In genomic region chr20:10034717-10035571, GRCh38 we compare ENCODE assay signal across 8 cellular contexts. TPM values are rescaled to one million over a fixed set of nuclear protein-coding genes. Genes with fewer than 3 reads are reported as not detected.
A peak's percentile ranks its signal among the peaks of the same experiment; 100 is the strongest.
DNase-seq lines count a peak whose midpoint lies in the region; ATAC-seq and TF ChIP-seq lines count a peak whose summit lies in the region.

ANKEF1 (plus strand) TSS chr20:10034987; CDS start chr20:10038302, 3,315 bp downstream.

- no peaks in the 10 kb centered on the region for H3K9me3 ChIP-seq in sigmoid colon
- no peaks in the 10 kb centered on the region for H3K9me3 ChIP-seq in SJCRH30 (replicated peaks)

- ATAC-seq in HG02852 (IDR thresholded peaks at IDR 0.05; ENCODE audit: unreplicated experiment), result peak; percentile 95

- intact Hi-C loops in sigmoid colon (cut with DNase I), result no loop called here

- H3K27me3 ChIP-seq in sigmoid colon (no peaks in the 10 kb centered on the region), SJCRH30 (peaks cover 5% of the 10 kb centered on the region; the same call in 1 of the 2 replicates)

- H3K27ac ChIP-seq in sigmoid colon (peak within 1 kb of the TSS in 2 of 4 donors; percentile 47 to 48), SJCRH30 (no peak within 1 kb of the TSS)

- peaks cover 0 to 12% (median 3%) of the 10 kb centered on the region in 4 donors for H3K4me1 ChIP-seq in sigmoid colon
- H3K4me1 ChIP-seq in SJCRH30, result no peaks in the 10 kb centered on the region

- no peak for TF ChIP-seq EP300 in sigmoid colon (IDR thresholded peaks at IDR 0.05)

- DNase-seq in GM13977 (ENCODE audit: low spot score) (peak; percentile 84), NCI-H1436 (lab: John Stamatoyannopoulos, UW) (peak; percentile 89), T-helper 22 cell (ENCODE audit: low read depth) (peak; percentile 70), astrocyte of the spinal cord (ENCODE audit: low read depth, low spot score) (peak; percentile 60), iPS DF 4.7 (ENCODE audit: extremely low read depth, low spot score) (peak; percentile 19), sigmoid colon (peak; percentile 74), SJCRH30 (no peak)

- no peak for TF ChIP-seq POLR2A in sigmoid colon (IDR thresholded peaks at IDR 0.05)

- 1 to 3% methylated on average over 65 of the region's 65 CpGs for WGBS in sigmoid colon, 2 donors

- peak within 1 kb of the TSS; percentile 57 for H3K4me3 ChIP-seq in astrocyte of the spinal cord (ENCODE audit: low read depth, low read length)
- H3K4me3 ChIP-seq in sigmoid colon, result peak within 1 kb of the TSS; percentile 40 to 65 (median 59)
- H3K4me3 ChIP-seq in SJCRH30, result no peak within 1 kb of the TSS

- H3K36me3 ChIP-seq in sigmoid colon (no peaks in the 10 kb centered on the region), SJCRH30 (no peaks in the 10 kb centered on the region)

- no peak for TF ChIP-seq CTCF in GM13977 (IDR thresholded peaks at IDR 0.05; ENCODE audit: extremely low read depth, insufficient read depth, missing control alignments)
- TF ChIP-seq CTCF in astrocyte of the spinal cord (IDR thresholded peaks at IDR 0.05; ENCODE audit: low read depth, low read length), result no peak
- no peak for TF ChIP-seq CTCF in sigmoid colon (IDR thresholded peaks at IDR 0.05)

- in situ Hi-C loops in GM13977 (cut with MboI; ENCODE audit: low pct_unique_long_range_greater_than_20kb, low sequenced_read_pairs, unreplicated experiment) (no loop called here), astrocyte of the spinal cord (cut with HindIII; ENCODE audit: low sequenced_read_pairs) (no loop called here)

RNA-seq across cellular contexts. Expression of gene ANKEF1, which starts in this region (rescaled TPM):
- 1 to 10 TPM in 1 of 4 donors, under 1 TPM in 3; 0.16 to 1.1 (median 0.38) TPM for total RNA-seq in sigmoid colon
- polyA plus RNA-seq in sigmoid colon, result 1 to 10 TPM; 1.8 to 2.4 (median 1.8) TPM
- not detected in 2 replicates for total RNA-seq in SJCRH30 (2014; rRNA removed; shearing (Covaris generic))

Comparison
In these comparisons a context has a peak if more than half of its experiments do, and no peak if none do; other contexts are left out.
1. DNase-seq: peak in GM13977 (single experiment), NCI-H1436 (single experiment), T-helper 22 cell (single experiment), astrocyte of the spinal cord (single experiment), iPS DF 4.7 (single experiment) and sigmoid colon (single experiment); none in SJCRH30 (0 of 2).